16 cellular contexts compared by ENCODE assay signal in the genomic region with DNA sequence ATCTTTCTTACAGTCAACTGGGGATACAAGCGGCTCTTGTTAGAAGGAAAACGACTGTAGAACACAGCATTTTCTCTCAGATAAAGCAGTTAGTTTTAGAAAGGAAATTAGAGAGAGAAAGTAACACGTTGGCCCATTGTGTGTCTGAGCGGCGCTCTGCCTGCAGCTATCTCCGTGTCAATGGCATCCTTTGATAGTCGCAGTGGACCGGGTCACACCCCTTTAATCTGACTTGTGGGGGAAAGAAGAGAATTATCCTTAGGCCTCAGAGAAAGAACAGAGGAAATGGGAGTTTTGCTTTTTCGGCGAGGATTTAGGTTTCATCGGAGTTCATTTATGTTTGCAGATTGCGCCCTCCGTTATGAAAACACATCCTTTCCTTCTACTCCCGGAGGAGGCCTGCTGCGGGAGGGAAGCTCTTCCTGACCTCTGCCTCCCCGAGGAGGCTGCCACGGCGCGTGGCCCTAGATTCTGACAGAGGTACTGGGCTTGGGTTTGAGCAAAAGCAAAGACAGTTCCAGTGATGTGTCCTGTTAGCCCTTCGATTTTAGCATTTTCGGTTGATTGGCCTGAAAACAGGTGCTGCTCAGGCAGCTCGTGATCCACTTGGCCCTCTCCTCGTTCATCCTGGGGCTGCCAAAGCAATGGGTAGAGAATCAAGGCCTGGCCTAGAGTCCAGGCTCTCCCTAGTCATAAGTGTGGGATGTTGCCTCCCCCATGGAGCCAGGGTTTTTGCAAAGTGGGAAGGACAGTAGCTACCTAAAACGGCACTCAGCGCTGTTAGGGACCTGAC.
A peak's percentile ranks its signal among the peaks of the same experiment; 100 is the strongest.
DNase-seq lines count a peak whose midpoint lies in the region; ATAC-seq and TF ChIP-seq lines count a peak whose summit lies in the region.
"Had no signal": no experiment of that assay in that cellular context is flagged by ENCODE, and none has a peak within 500 bp of the region (broad histone marks: within the 10 kb centered on the region; RNA-seq: fewer than 3 reads in every experiment).

No MANE protein-coding gene starts in this region.

- H3K4me3 Mint-ChIP-seq in activated T-cell treated with anti-CD3 and anti-CD28 coated beads, Interleukin-2, amount 50 U/mL, for 24 hours = no peak overlapping the region
- H3K4me3 Mint-ChIP-seq in activated naive CD8-positive, alpha-beta T cell treated with anti-CD3 and anti-CD28 coated beads for 36 hours = no peak overlapping the region

- 71% methylated on average over 15 of the region's 25 CpGs for WGBS in right lobe of liver (ENCODE audit: insufficient coverage, low coverage, low lambda C conversion rate, missing lambda C conversion rate)

- H3K27me3 ChIP-seq in right lobe of liver = no peaks in the 10 kb centered on the region
- H3K27me3 ChIP-seq: heart right ventricle, SJSA1, tibial nerve had no signal

- peaks cover 32% of the 10 kb centered on the region for H3K4me1 Mint-ChIP-seq in activated T-cell treated with anti-CD3 and anti-CD28 coated beads, Interleukin-2, amount 50 U/mL, for 24 hours (ENCODE audit: low read depth)
- H3K4me1 Mint-ChIP-seq in activated naive CD8-positive, alpha-beta T cell treated with anti-CD3 and anti-CD28 coated beads for 36 hours = peaks cover 23% of the 10 kb centered on the region

- intact Hi-C loops in right lobe of liver (cut with DNase I) = no loop called here

- H3K9me3 ChIP-seq in right lobe of liver = no peaks in the 10 kb centered on the region
- H3K9me3 ChIP-seq: lower lobe of right lung, SJSA1 had no signal

- no peaks in the 10 kb centered on the region for H3K27me3 Mint-ChIP-seq in activated T-cell treated with anti-CD3 and anti-CD28 coated beads, Interleukin-2, amount 50 U/mL, for 24 hours
- H3K27me3 Mint-ChIP-seq in activated naive CD8-positive, alpha-beta T cell treated with anti-CD3 and anti-CD28 coated beads for 36 hours = no peaks in the 10 kb centered on the region
- H3K27me3 Mint-ChIP-seq: activated naive CD4-positive, alpha-beta T cell treated with anti-CD3 and anti-CD28 coated beads, Interleukin-2, amount 50 U/mL, for 24 hours had no signal

- no peaks in the 10 kb centered on the region for H3K4me1 ChIP-seq in right lobe of liver

- H3K4me3 ChIP-seq in right lobe of liver = no peak overlapping the region
- H3K4me3 ChIP-seq: lower lobe of right lung, SJSA1 had no signal

- H3K36me3 Mint-ChIP-seq in activated T-cell treated with anti-CD3 and anti-CD28 coated beads, Interleukin-2, amount 50 U/mL, for 24 hours (ENCODE audit: low read depth) = no peaks in the 10 kb centered on the region
- H3K36me3 Mint-ChIP-seq in activated naive CD8-positive, alpha-beta T cell treated with anti-CD3 and anti-CD28 coated beads for 36 hours = peaks cover 8% of the 10 kb centered on the region
- H3K36me3 Mint-ChIP-seq: activated naive CD4-positive, alpha-beta T cell treated with anti-CD3 and anti-CD28 coated beads, Interleukin-2, amount 50 U/mL, for 24 hours had no signal

- peak; percentile 38 to 44 (median 43) for ATAC-seq in right lobe of liver
- no peak for ATAC-seq in HG03565 (IDR thresholded peaks at IDR 0.05; ENCODE audit: unreplicated experiment)
- ATAC-seq: lower lobe of right lung had no signal

- H3K27ac Mint-ChIP-seq in activated T-cell treated with anti-CD3 and anti-CD28 coated beads, Interleukin-2, amount 50 U/mL, for 24 hours = peak overlapping the region; percentile 27
- peak overlapping the region; percentile 7 for H3K27ac Mint-ChIP-seq in activated naive CD8-positive, alpha-beta T cell treated with anti-CD3 and anti-CD28 coated beads for 36 hours
- H3K27ac Mint-ChIP-seq: activated naive CD4-positive, alpha-beta T cell treated with anti-CD3 and anti-CD28 coated beads, Interleukin-2, amount 50 U/mL, for 24 hours had no signal

- H3K27ac ChIP-seq in right lobe of liver (no peak overlapping the region), substantia nigra (ENCODE audit: low read depth, low read length, poor library complexity, severe bottlenecking) (peak overlapping the region; percentile 84)
- H3K27ac ChIP-seq: lower lobe of right lung, SJSA1 had no signal

- TF ChIP-seq CTCF in right lobe of liver (IDR thresholded peaks at IDR 0.05) = no peak

- no peaks in the 10 kb centered on the region for H3K36me3 ChIP-seq in right lobe of liver
- H3K36me3 ChIP-seq: heart right ventricle, lower lobe of right lung, SJSA1, tibial nerve had no signal

- TF ChIP-seq POLR2A in right lobe of liver (IDR thresholded peaks at IDR 0.05) = no peak

- no peak for DNase-seq in activated T-cell treated with anti-CD3 and anti-CD28 coated beads, Interleukin-2, amount 50 U/mL, for 24 hours
- no peak for DNase-seq in activated T-cell treated with anti-CD3 and anti-CD28 coated beads, Interleukin-2, amount 50 U/mL, for 48 hours
- no peak for DNase-seq in activated naive CD8-positive, alpha-beta T cell treated with anti-CD3 and anti-CD28 coated beads for 36 hours
- DNase-seq in right lobe of liver (no peak), substantia nigra (lab: John Stamatoyannopoulos, UW) (peak in 19 of 49 donors; percentile 20 to 72 (median 42)), GOT3 (lab: John Stamatoyannopoulos, UW) (no peak)
- DNase-seq in stimulated activated CD4-positive, alpha-beta T cell treated with anti-CD3 and anti-CD28 coated beads, Interleukin-4, amount 100 ng/mL, for 1 hour = no peak
- DNase-seq: DMS79; effector CD8-positive, alpha-beta T cell; heart right ventricle; lower lobe of right lung; NCI-H1694 treated with DMSO at 0.1 percent for 48 hours had no signal

- no peaks in the 10 kb centered on the region for H3K9me3 Mint-ChIP-seq in activated T-cell treated with anti-CD3 and anti-CD28 coated beads, Interleukin-2, amount 50 U/mL, for 24 hours
- no peaks in the 10 kb centered on the region for H3K9me3 Mint-ChIP-seq in activated naive CD8-positive, alpha-beta T cell treated with anti-CD3 and anti-CD28 coated beads for 36 hours
- H3K9me3 Mint-ChIP-seq: activated naive CD4-positive, alpha-beta T cell treated with anti-CD3 and anti-CD28 coated beads, Interleukin-2, amount 50 U/mL, for 24 hours had no signal
